In the genomic region with DNA sequence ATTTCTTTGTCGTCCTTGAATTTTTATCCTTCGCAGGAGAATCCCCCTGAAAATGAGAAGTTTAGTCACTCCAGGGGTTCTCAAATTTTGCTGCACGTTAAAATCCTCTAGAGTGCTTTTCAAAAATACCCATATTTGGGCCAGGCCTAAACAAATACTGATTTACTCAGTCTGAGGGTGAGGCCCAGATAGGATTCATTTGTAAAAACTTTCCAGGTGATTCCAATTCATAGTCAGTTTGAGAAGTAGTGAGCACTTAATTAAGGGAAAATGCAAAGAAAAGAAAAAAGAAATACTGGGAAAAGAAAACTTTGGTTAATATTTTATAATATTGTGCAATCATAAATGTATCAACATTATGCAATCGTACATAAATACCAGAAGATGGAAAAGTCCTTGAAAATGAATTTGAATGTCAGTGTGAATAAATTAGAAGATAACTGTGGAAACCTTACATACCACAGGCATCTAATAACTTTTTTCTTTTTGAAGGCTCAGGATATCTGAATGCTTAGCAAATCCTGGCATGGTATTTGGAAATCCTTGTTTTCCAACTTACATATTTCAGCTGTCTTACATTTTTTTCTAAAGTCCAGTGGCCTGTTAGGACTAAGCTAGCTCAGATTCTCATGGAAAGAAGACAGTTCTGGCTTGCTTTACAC, we compare ENCODE assay signal across 1 cellular context.
TF ChIP-seq lines count a peak whose summit lies in the region.

No MANE protein-coding gene starts in this region.

TF ChIP-seq in A549, 52 proteins besides CTCF, POLR2A, EP300 and RAD21 (continued from another document):
- TF ChIP-seq, protein P1, sequence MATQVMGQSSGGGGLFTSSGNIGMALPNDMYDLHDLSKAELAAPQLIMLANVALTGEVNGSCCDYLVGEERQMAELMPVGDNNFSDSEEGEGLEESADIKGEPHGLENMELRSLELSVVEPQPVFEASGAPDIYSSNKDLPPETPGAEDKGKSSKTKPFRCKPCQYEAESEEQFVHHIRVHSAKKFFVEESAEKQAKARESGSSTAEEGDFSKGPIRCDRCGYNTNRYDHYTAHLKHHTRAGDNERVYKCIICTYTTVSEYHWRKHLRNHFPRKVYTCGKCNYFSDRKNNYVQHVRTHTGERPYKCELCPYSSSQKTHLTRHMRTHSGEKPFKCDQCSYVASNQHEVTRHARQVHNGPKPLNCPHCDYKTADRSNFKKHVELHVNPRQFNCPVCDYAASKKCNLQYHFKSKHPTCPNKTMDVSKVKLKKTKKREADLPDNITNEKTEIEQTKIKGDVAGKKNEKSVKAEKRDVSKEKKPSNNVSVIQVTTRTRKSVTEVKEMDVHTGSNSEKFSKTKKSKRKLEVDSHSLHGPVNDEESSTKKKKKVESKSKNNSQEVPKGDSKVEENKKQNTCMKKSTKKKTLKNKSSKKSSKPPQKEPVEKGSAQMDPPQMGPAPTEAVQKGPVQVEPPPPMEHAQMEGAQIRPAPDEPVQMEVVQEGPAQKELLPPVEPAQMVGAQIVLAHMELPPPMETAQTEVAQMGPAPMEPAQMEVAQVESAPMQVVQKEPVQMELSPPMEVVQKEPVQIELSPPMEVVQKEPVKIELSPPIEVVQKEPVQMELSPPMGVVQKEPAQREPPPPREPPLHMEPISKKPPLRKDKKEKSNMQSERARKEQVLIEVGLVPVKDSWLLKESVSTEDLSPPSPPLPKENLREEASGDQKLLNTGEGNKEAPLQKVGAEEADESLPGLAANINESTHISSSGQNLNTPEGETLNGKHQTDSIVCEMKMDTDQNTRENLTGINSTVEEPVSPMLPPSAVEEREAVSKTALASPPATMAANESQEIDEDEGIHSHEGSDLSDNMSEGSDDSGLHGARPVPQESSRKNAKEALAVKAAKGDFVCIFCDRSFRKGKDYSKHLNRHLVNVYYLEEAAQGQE (IDR thresholded peaks at IDR 0.05) = no peak
- TF ChIP-seq MAFK (IDR thresholded peaks at IDR 0.05; ENCODE audit: partially characterized antibody) = no peak
- TF ChIP-seq, protein P2, sequence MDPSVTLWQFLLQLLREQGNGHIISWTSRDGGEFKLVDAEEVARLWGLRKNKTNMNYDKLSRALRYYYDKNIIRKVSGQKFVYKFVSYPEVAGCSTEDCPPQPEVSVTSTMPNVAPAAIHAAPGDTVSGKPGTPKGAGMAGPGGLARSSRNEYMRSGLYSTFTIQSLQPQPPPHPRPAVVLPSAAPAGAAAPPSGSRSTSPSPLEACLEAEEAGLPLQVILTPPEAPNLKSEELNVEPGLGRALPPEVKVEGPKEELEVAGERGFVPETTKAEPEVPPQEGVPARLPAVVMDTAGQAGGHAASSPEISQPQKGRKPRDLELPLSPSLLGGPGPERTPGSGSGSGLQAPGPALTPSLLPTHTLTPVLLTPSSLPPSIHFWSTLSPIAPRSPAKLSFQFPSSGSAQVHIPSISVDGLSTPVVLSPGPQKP (IDR thresholded peaks at IDR 0.05; ENCODE audit: low read depth, low read length) = no peak
- TF ChIP-seq CHD4 (IDR thresholded peaks at IDR 0.05; ENCODE audit: borderline replicate concordance) = no peak
- TF ChIP-seq, protein P3, sequence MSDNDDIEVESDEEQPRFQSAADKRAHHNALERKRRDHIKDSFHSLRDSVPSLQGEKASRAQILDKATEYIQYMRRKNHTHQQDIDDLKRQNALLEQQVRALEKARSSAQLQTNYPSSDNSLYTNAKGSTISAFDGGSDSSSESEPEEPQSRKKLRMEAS (IDR thresholded peaks at IDR 0.05) = no peak
- no peak for TF ChIP-seq ZFP36 (IDR thresholded peaks at IDR 0.05; ENCODE audit: borderline replicate concordance, partially characterized antibody)
- no peak for TF ChIP-seq ZSCAN20 (CRISPR knock-in tag; IDR thresholded peaks at IDR 0.05)
- TF ChIP-seq RNF2 (IDR thresholded peaks at IDR 0.05; ENCODE audit: borderline replicate concordance, low read depth) = no peak
- no peak for TF ChIP-seq EHF (CRISPR knock-in tag; IDR thresholded peaks at IDR 0.05)
- TF ChIP-seq, protein P4, sequence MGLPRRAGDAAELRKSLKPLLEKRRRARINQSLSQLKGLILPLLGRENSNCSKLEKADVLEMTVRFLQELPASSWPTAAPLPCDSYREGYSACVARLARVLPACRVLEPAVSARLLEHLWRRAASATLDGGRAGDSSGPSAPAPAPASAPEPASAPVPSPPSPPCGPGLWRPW (IDR thresholded peaks at IDR 0.05) = peak; percentile 94
- no peak for TF ChIP-seq CBX2 (IDR thresholded peaks at IDR 0.05; ENCODE audit: borderline replicate concordance, low read depth)
